Comparison of ENCODE assay signal across 21 cellular contexts in genomic region chr16:74711938-74712337, GRCh38. TPM values are rescaled to one million over a fixed set of nuclear protein-coding genes. Genes with fewer than 3 reads are reported as not detected.
DNase-seq lines count a peak whose midpoint lies in the region; TF ChIP-seq lines count a peak whose summit lies in the region.
"Had no signal": no experiment of that assay in that cellular context is flagged by ENCODE, and none has a peak within 500 bp of the region (broad histone marks: within the 10 kb centered on the region; RNA-seq: fewer than 3 reads in every experiment).

No MANE protein-coding gene starts in this region.

- H3K27ac ChIP-seq in angular gyrus (ENCODE audit: low read depth, low read length) (peak overlapping the region; percentile 22), substantia nigra (ENCODE audit: low read depth, low read length, poor library complexity, severe bottlenecking) (peak overlapping the region; percentile 42), esophagus squamous epithelium (no peak overlapping the region)
- H3K27ac ChIP-seq: GM23248, HL-60 had no signal

- intact Hi-C loops in esophagus squamous epithelium (cut with DNase I), result no loop called here

- H3K36me3 ChIP-seq in esophagus squamous epithelium, result no peaks in the 10 kb centered on the region
- H3K36me3 ChIP-seq: BE2C, HAP-1 had no signal

- no peaks in the 10 kb centered on the region for H3K9me3 ChIP-seq in esophagus squamous epithelium
- H3K9me3 ChIP-seq: BE2C, HAP-1 had no signal

- DNase-seq in mesenteric fat pad (ENCODE audit: low spot score) (peak; percentile 86), substantia nigra (lab: John Stamatoyannopoulos, UW) (no peak), NCI-H2081 (lab: John Stamatoyannopoulos, UW) (no peak), esophagus squamous epithelium (lab: John Stamatoyannopoulos, UW) (no peak), NOMO-1 (lab: John Stamatoyannopoulos, UW; ENCODE audit: unreplicated experiment in 2 of 2) (no peak)
- DNase-seq: ACHN; BE2C; C1 segment of cervical spinal cord; CD4-positive, CD25-positive, alpha-beta regulatory T cell; CD8-positive, alpha-beta memory T cell; COR-L47; DMS 273 treated with DMSO at 0.1 percent for 48 hours; DMS53; DND-41; EL; GM23248 had no signal

- no peaks in the 10 kb centered on the region for H3K27me3 ChIP-seq in esophagus squamous epithelium
- H3K27me3 ChIP-seq: BE2C had no signal

- no peak overlapping the region for H3K4me3 ChIP-seq in esophagus squamous epithelium
- H3K4me3 ChIP-seq: GM12878, GM23248, HAP-1 had no signal

- peaks cover 0 to 6% (median 0%) of the 10 kb centered on the region in 3 donors for H3K4me1 ChIP-seq in esophagus squamous epithelium
- H3K4me1 ChIP-seq: BE2C had no signal

- TF ChIP-seq POLR2A in esophagus squamous epithelium (IDR thresholded peaks at IDR 0.05), result no peak

- no peak for TF ChIP-seq CTCF in esophagus squamous epithelium (IDR thresholded peaks at IDR 0.05)

- WGBS in esophagus squamous epithelium, 2 donors, result 97 to 100% methylated on average over 2 to 7 of the region's 12 CpGs

RNA-seq across cellular contexts. Expression of gene MLKL, which starts 11.3 kb away (rescaled TPM):
- total RNA-seq in mesenteric fat pad (25.0 TPM), esophagus squamous epithelium (10 to 100 TPM; 12.4 to 33.9 (median 22.1) TPM)
- total RNA-seq: G401 had no signal

RNA-seq across cellular contexts. Expression of gene RFWD3, which starts 45.3 kb away (rescaled TPM):
- 14.7 TPM for total RNA-seq in mesenteric fat pad
- total RNA-seq in esophagus squamous epithelium, result 10 to 100 TPM; 10.1 to 35.2 (median 16.7) TPM

Comparison
In these comparisons a context has a peak if more than half of its experiments do, and no peak if none do; other contexts are left out.
1. H3K27ac ChIP-seq: peak in angular gyrus (single experiment) and substantia nigra (single experiment); none in esophagus squamous epithelium (0 of 4).